Comparison of ENCODE assay signal across 8 cellular contexts in genomic region chr19:5690955-5691204, GRCh38. TPM values are rescaled to one million over a fixed set of nuclear protein-coding genes. Genes with fewer than 3 reads are reported as not detected.
DNase-seq lines count a peak whose midpoint lies in the region; TF ChIP-seq lines count a peak whose summit lies in the region.

No MANE protein-coding gene starts in this region.

- TF ChIP-seq CTCF in liver (IDR thresholded peaks at IDR 0.05; ENCODE audit: low read depth, low read length, missing input control) = no peak
- no peak for TF ChIP-seq CTCF in transverse colon (IDR thresholded peaks at IDR 0.05)

- TF ChIP-seq EP300 in transverse colon (IDR thresholded peaks at IDR 0.05; ENCODE audit: low read depth) = no peak

- peak overlapping the region; percentile 66 to 88 (median 82) for H3K4me3 ChIP-seq in liver (ENCODE audit: low read depth in 1 of 3, low read length in 3 of 3)
- peak overlapping the region; percentile 58 to 80 (median 65) for H3K4me3 ChIP-seq in transverse colon

- intact Hi-C loops in transverse colon (cut with DNase I; ENCODE audit: low total_unique reads) = no loop called here

- H3K9me3 ChIP-seq in liver (ENCODE audit: control insufficient read depth in 4 of 4, low read length in 3 of 4) (no peaks in the 10 kb centered on the region), transverse colon (no peaks in the 10 kb centered on the region)

- WGBS in adipose tissue, 3 donors = 2% methylated on average over 15 of the region's 15 CpGs
- WGBS in liver = 2% methylated on average over 15 of the region's 15 CpGs
- 4% methylated on average over 15 of the region's 15 CpGs; no CpG with 5 or more reads in 1 of the 2 donors for WGBS in transverse colon (ENCODE audit: low coverage in 1 of 2), 2 donors

- H3K4me1 ChIP-seq in liver (ENCODE audit: control insufficient read depth in 4 of 4, insufficient read depth in 4 of 4, low read length in 3 of 4) = peaks cover 6 to 27% (median 14%) of the 10 kb centered on the region in 4 donors
- H3K4me1 ChIP-seq in transverse colon = peaks cover 0 to 39% (median 27%) of the 10 kb centered on the region in 4 donors

- peaks cover 11 to 39% (median 18%) of the 10 kb centered on the region in 4 donors for H3K36me3 ChIP-seq in liver (ENCODE audit: control insufficient read depth in 4 of 4, insufficient read depth in 3 of 4, low read depth in 1 of 4, low read length in 3 of 4)
- H3K36me3 ChIP-seq in transverse colon = peaks cover 0 to 21% (median 5%) of the 10 kb centered on the region in 4 donors

- in situ Hi-C loops in transverse colon (cut with MboI; ENCODE audit: low pct_ligation_motif_present in 1 of 4, low pct_unique_long_range_greater_than_20kb in 1 of 4, low sequenced_read_pairs in 3 of 4) = no loop called here

- DNase-seq in activated naive CD4-positive, alpha-beta T cell treated with Interleukin-2 at 50 U/mL for 16 hours = peak; percentile 37
- no peak for DNase-seq in activated naive CD4-positive, alpha-beta T cell treated with anti-CD3 and anti-CD28 coated beads, Interleukin-2, amount 50 U/mL, for 16 hours
- DNase-seq in transverse colon (peak; percentile 45), NCI-H2227 treated with DMSO at 0.1 percent for 48 hours (lab: John Stamatoyannopoulos, UW) (no peak)
- DNase-seq in stimulated activated CD4-positive, alpha-beta T cell treated with anti-CD3 and anti-CD28 coated beads, Interleukin-1b, Interleukin-23, amount 100 ng/mL, for 48 hours = no peak
- no peak for DNase-seq in activated effector memory CD4-positive, alpha-beta T cell treated with Interleukin-2 at 50 U/mL for 16 hours

- no peaks in the 10 kb centered on the region for H3K27me3 ChIP-seq in liver (ENCODE audit: control insufficient read depth in 4 of 4, insufficient read depth in 4 of 4, low read length in 3 of 4)
- no peaks in the 10 kb centered on the region for H3K27me3 ChIP-seq in transverse colon

- TF ChIP-seq RAD21 in liver (IDR thresholded peaks at IDR 0.05) = no peak

- peak overlapping the region; percentile 72 for H3K27ac ChIP-seq in adipose tissue (ENCODE audit: low read depth, low read length)
- peak overlapping the region; percentile 75 to 82 for H3K27ac ChIP-seq in liver (ENCODE audit: low read depth in 1 of 2, low read length in 2 of 2)
- H3K27ac ChIP-seq in transverse colon = peak overlapping the region; percentile 91 to 93 (median 92)

- H3K9ac ChIP-seq in liver (ENCODE audit: low read depth in 1 of 2, low read length in 2 of 2) = peak overlapping the region; percentile 29 to 85

- TF ChIP-seq POLR2A in transverse colon (IDR thresholded peaks at IDR 0.05) = no peak

TF ChIP-seq in liver, 16 proteins besides CTCF, POLR2A, EP300 and RAD21:
- TF ChIP-seq HNF4A (conservative IDR thresholded peaks at IDR 0.05) (no peak), NR2F2 (IDR thresholded peaks at IDR 0.05) (no peak), HNF4G (IDR thresholded peaks at IDR 0.05) (no peak), TAF1 (conservative IDR thresholded peaks at IDR 0.05) (no peak), YY1 (IDR thresholded peaks at IDR 0.05) (no peak), MAX (IDR thresholded peaks at IDR 0.05) (no peak), JUND (IDR thresholded peaks at IDR 0.05) (no peak), FOXA2 (IDR thresholded peaks at IDR 0.05) (no peak), ZBTB33 (IDR thresholded peaks at IDR 0.05) (no peak), SP1 (IDR thresholded peaks at IDR 0.05) (no peak), FOXA1 (IDR thresholded peaks at IDR 0.05) (no peak), EGR1 (IDR thresholded peaks at IDR 0.05; ENCODE audit: low read depth in 2 of 2) (no peak)
- TF ChIP-seq, protein P1, sequence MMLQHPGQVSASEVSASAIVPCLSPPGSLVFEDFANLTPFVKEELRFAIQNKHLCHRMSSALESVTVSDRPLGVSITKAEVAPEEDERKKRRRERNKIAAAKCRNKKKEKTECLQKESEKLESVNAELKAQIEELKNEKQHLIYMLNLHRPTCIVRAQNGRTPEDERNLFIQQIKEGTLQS (IDR thresholded peaks at IDR 0.05) = no peak
- TF ChIP-seq, protein P2, sequence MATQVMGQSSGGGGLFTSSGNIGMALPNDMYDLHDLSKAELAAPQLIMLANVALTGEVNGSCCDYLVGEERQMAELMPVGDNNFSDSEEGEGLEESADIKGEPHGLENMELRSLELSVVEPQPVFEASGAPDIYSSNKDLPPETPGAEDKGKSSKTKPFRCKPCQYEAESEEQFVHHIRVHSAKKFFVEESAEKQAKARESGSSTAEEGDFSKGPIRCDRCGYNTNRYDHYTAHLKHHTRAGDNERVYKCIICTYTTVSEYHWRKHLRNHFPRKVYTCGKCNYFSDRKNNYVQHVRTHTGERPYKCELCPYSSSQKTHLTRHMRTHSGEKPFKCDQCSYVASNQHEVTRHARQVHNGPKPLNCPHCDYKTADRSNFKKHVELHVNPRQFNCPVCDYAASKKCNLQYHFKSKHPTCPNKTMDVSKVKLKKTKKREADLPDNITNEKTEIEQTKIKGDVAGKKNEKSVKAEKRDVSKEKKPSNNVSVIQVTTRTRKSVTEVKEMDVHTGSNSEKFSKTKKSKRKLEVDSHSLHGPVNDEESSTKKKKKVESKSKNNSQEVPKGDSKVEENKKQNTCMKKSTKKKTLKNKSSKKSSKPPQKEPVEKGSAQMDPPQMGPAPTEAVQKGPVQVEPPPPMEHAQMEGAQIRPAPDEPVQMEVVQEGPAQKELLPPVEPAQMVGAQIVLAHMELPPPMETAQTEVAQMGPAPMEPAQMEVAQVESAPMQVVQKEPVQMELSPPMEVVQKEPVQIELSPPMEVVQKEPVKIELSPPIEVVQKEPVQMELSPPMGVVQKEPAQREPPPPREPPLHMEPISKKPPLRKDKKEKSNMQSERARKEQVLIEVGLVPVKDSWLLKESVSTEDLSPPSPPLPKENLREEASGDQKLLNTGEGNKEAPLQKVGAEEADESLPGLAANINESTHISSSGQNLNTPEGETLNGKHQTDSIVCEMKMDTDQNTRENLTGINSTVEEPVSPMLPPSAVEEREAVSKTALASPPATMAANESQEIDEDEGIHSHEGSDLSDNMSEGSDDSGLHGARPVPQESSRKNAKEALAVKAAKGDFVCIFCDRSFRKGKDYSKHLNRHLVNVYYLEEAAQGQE (IDR thresholded peaks at IDR 0.05) = no peak

RNA-seq across cellular contexts. Expression of gene RPL36, which starts 0.8 kb away (rescaled TPM):
- 1,000 to 10,000 TPM; 1,118 to 1,631 (median 1,215) TPM for polyA plus RNA-seq in adipose tissue
- total RNA-seq in liver = 100 to 1,000 TPM in 1 of 2 donors, 10 to 100 TPM in 1; 47.2 to 251 TPM
- polyA plus RNA-seq in liver = 100 to 1,000 TPM; 390 to 556 TPM
- 100 to 1,000 TPM in 3 of 4 donors, 10 to 100 TPM in 1; 87.9 to 636 (median 329) TPM for total RNA-seq in transverse colon

RNA-seq across cellular contexts. Expression of gene HSD11B1L, which starts 10.1 kb away (rescaled TPM):
- polyA plus RNA-seq in adipose tissue (1 to 10 TPM; 5.4 to 7.5 (median 6.5) TPM), liver (1 to 10 TPM; 2.4 to 2.5 TPM)
- total RNA-seq in liver (1 to 10 TPM; 1.3 to 1.4 TPM), transverse colon (10 to 100 TPM; 10.8 to 30.1 (median 16.6) TPM)

RNA-seq across cellular contexts. Expression of gene MICOS13, which starts 10.6 kb away (rescaled TPM):
- 100 to 1,000 TPM in 1 of 3 donors, 10 to 100 TPM in 2; 53.6 to 120 (median 96.2) TPM for polyA plus RNA-seq in adipose tissue
- 10 to 100 TPM; 11.5 to 19.0 TPM for total RNA-seq in liver
- polyA plus RNA-seq in liver = 10 to 100 TPM; 42.7 to 84.0 TPM
- 10 to 100 TPM; 30.3 to 73.5 (median 52.6) TPM for total RNA-seq in transverse colon

RNA-seq across cellular contexts. Expression of gene LONP1, which starts 29.1 kb away (rescaled TPM):
- polyA plus RNA-seq in adipose tissue (10 to 100 TPM; 40.7 to 67.1 (median 45.2) TPM), liver (10 to 100 TPM; 46.1 to 83.9 TPM)
- total RNA-seq in liver (10 to 100 TPM; 32.3 to 68.9 TPM), transverse colon (100 to 1,000 TPM in 1 of 4 donors, 10 to 100 TPM in 3; 28.7 to 164 (median 39.8) TPM)

RNA-seq across cellular contexts. Expression of gene CATSPERD, which starts 29.6 kb away (rescaled TPM):
- polyA plus RNA-seq in adipose tissue (not detected), liver (not detected)
- total RNA-seq in liver (not detected), transverse colon (not detected)

Comparison
In these comparisons a context has a peak if more than half of its experiments do, and no peak if none do; other contexts are left out.
1. DNase-seq: peak in activated naive CD4-positive, alpha-beta T cell treated with Interleukin-2 at 50 U/mL for 16 hours (single experiment) and transverse colon (single experiment); none in activated naive CD4-positive, alpha-beta T cell treated with anti-CD3 and anti-CD28 coated beads, Interleukin-2, amount 50 U/mL, for 16 hours (single experiment), stimulated activated CD4-positive, alpha-beta T cell treated with anti-CD3 and anti-CD28 coated beads, Interleukin-1b, Interleukin-23, amount 100 ng/mL, for 48 hours (single experiment), NCI-H2227 treated with DMSO at 0.1 percent for 48 hours (single experiment) and activated effector memory CD4-positive, alpha-beta T cell treated with Interleukin-2 at 50 U/mL for 16 hours (single experiment).
2. RNA of gene HSD11B1L, which starts 10.1 kb away (total RNA-seq): 10.8 to 30.1 TPM in transverse colon; 1.3 to 1.4 TPM in liver; every median in the first group is over 4 times any median in the second.
3. Peak in every context shown above with its lines, with median percentiles within 50 percentile points of each other: H3K27ac ChIP-seq.